In genomic region chr11:64226507-64227051, GRCh38 we compare ENCODE assay signal across 8 cellular contexts. TPM values are rescaled to one million over a fixed set of nuclear protein-coding genes. Genes with fewer than 3 reads are reported as not detected.
A peak's percentile ranks its signal among the peaks of the same experiment; 100 is the strongest.
DNase-seq lines count a peak whose midpoint lies in the region; ATAC-seq and TF ChIP-seq lines count a peak whose summit lies in the region.

No MANE protein-coding gene starts in this region.

- ATAC-seq in stimulated activated memory B cell treated with anti-CD40 and anti-IgM and Interleukin-4, amounts not matched to agents 10 μg/mL and 1 μg/mL and 100 μg/mL, for 72 hours = peak; percentile 68
- ATAC-seq in HG03571 (IDR thresholded peaks at IDR 0.05; ENCODE audit: unreplicated experiment) = no peak

- H3K27me3 ChIP-seq in KMS-11 (ENCODE audit: insufficient read depth, low read depth) (no peaks in the 10 kb centered on the region), brain microvascular endothelial cell (replicated peaks) (no peaks in the 10 kb centered on the region), kidney epithelial cell (ENCODE audit: control insufficient read depth, insufficient read depth, low read length) (no peaks in the 10 kb centered on the region)

- peak overlapping the region; percentile 53; the same call in 1 of the 2 replicates for H3K9ac ChIP-seq in KMS-11

- in situ Hi-C loops in brain microvascular endothelial cell (cut with HindIII; ENCODE audit: low pct_ligation_motif_present, low sequenced_read_pairs) = no loop called here

- DNase-seq in NCI-H2196 (lab: John Stamatoyannopoulos, UW; ENCODE audit: unreplicated experiment) (peak; percentile 40), NCI-H2196 treated with DMSO at 0.1 percent for 48 hours (lab: John Stamatoyannopoulos, UW; ENCODE audit: unreplicated experiment) (no peak), SW480 (ENCODE audit: low spot score) (peak; percentile 62), brain microvascular endothelial cell (no peak), kidney epithelial cell (ENCODE audit: low read depth) (no peak)

- H3K36me3 ChIP-seq in KMS-11 (ENCODE audit: insufficient read depth) (no peaks in the 10 kb centered on the region), brain microvascular endothelial cell (replicated peaks) (no peaks in the 10 kb centered on the region), kidney epithelial cell (ENCODE audit: control insufficient read depth, insufficient read depth, low read length) (peaks cover 1% of the 10 kb centered on the region)

- H3K4me3 ChIP-seq in KMS-11 (IDR thresholded peaks at IDR 0.05; ENCODE audit: insufficient read depth, low read depth, low read length) (no peak overlapping the region), brain microvascular endothelial cell (ENCODE audit: low read depth, low read length) (peak overlapping the region; percentile 81), kidney epithelial cell (ENCODE audit: low read depth, low read length) (peak overlapping the region; percentile 93)

- no peaks in the 10 kb centered on the region for H3K9me3 Mint-ChIP-seq in stimulated activated memory B cell treated with anti-CD40 and anti-IgM and Interleukin-4, amounts not matched to agents 10 μg/mL and 1 μg/mL and 100 μg/mL, for 72 hours

- H3K4me1 Mint-ChIP-seq in stimulated activated memory B cell treated with anti-CD40 and anti-IgM and Interleukin-4, amounts not matched to agents 10 μg/mL and 1 μg/mL and 100 μg/mL, for 72 hours = peaks cover 48% of the 10 kb centered on the region

- peak overlapping the region; percentile 91 for H3K27ac Mint-ChIP-seq in stimulated activated memory B cell treated with anti-CD40 and anti-IgM and Interleukin-4, amounts not matched to agents 10 μg/mL and 1 μg/mL and 100 μg/mL, for 72 hours

- H4K20me1 ChIP-seq in KMS-11 (ENCODE audit: insufficient read depth) = no peaks in the 10 kb centered on the region

- no peak overlapping the region; the same call in 1 of the 2 replicates for H3K27ac ChIP-seq in KMS-11
- H3K27ac ChIP-seq in brain microvascular endothelial cell = peak overlapping the region; percentile 21

- peaks cover 5% of the 10 kb centered on the region for H3K36me3 Mint-ChIP-seq in stimulated activated memory B cell treated with anti-CD40 and anti-IgM and Interleukin-4, amounts not matched to agents 10 μg/mL and 1 μg/mL and 100 μg/mL, for 72 hours

- H3K27me3 Mint-ChIP-seq in stimulated activated memory B cell treated with anti-CD40 and anti-IgM and Interleukin-4, amounts not matched to agents 10 μg/mL and 1 μg/mL and 100 μg/mL, for 72 hours = no peaks in the 10 kb centered on the region

- peak overlapping the region; percentile 96 for H3K4me2 ChIP-seq in KMS-11

- TF ChIP-seq CTCF in KMS-11 (conservative IDR thresholded peaks at IDR 0.05; ENCODE audit: low read depth, low read length) = no peak
- TF ChIP-seq CTCF in brain microvascular endothelial cell (IDR thresholded peaks at IDR 0.05; ENCODE audit: low read depth, low read length, missing control alignments) = no peak
- no peak for TF ChIP-seq CTCF in kidney epithelial cell (IDR thresholded peaks at IDR 0.05; ENCODE audit: insufficient read depth, low read length, poor library complexity, severe bottlenecking)

- H3K79me2 ChIP-seq in KMS-11 (ENCODE audit: insufficient read depth, low read depth) = no peaks in the 10 kb centered on the region

- H2AFZ ChIP-seq in KMS-11 (ENCODE audit: low read depth) = peak overlapping the region; percentile 67

- peaks cover 29% of the 10 kb centered on the region for H3K4me1 ChIP-seq in KMS-11 (ENCODE audit: low read depth, poor library complexity, severe bottlenecking)

- H3K4me3 Mint-ChIP-seq in stimulated activated memory B cell treated with anti-CD40 and anti-IgM and Interleukin-4, amounts not matched to agents 10 μg/mL and 1 μg/mL and 100 μg/mL, for 72 hours = peak overlapping the region; percentile 91

RNA-seq across cellular contexts. Expression of gene NUDT22, which starts 0.5 kb away (rescaled TPM):
- 50.7 and 61.1 TPM in 2 replicates for total RNA-seq in kidney epithelial cell

RNA-seq across cellular contexts. Expression of gene TRPT1, which starts 0.6 kb away (rescaled TPM):
- total RNA-seq in kidney epithelial cell = 59.8 and 77.1 TPM in 2 replicates

RNA-seq across cellular contexts. Expression of gene DNAJC4, which starts 3.8 kb away (rescaled TPM):
- total RNA-seq in kidney epithelial cell = 14.8 and 21.7 TPM in 2 replicates

RNA-seq across cellular contexts. Expression of gene VEGFB, which starts 7.8 kb away (rescaled TPM):
- 54.7 and 61.4 TPM in 2 replicates for total RNA-seq in kidney epithelial cell

RNA-seq across cellular contexts. Expression of gene FKBP2, which starts 14.3 kb away (rescaled TPM):
- 61.1 and 110 TPM in 2 replicates for total RNA-seq in kidney epithelial cell

Comparison
In these comparisons a context has a peak if more than half of its experiments do, and no peak if none do; other contexts are left out.
1. DNase-seq: peak in NCI-H2196 (single experiment) and SW480 (single experiment); none in NCI-H2196 treated with DMSO at 0.1 percent for 48 hours (single experiment), brain microvascular endothelial cell (single experiment) and kidney epithelial cell (single experiment).